ENCODE assay signal across 20 cellular contexts in genomic region chr11:96330511-96330859, GRCh38. TPM values are rescaled to one million over a fixed set of nuclear protein-coding genes. Genes with fewer than 3 reads are reported as not detected.
DNase-seq lines count a peak whose midpoint lies in the region; ATAC-seq and TF ChIP-seq lines count a peak whose summit lies in the region.
"Had no signal": no experiment of that assay in that cellular context is flagged by ENCODE, and none has a peak within 500 bp of the region (broad histone marks: within the 10 kb centered on the region; RNA-seq: fewer than 3 reads in every experiment).

No MANE protein-coding gene starts in this region.

- POLR2A ChIA-PET in activated CD4-positive, alpha-beta memory T cell treated with anti-CD3 and anti-CD28 coated beads, Interleukin-2, amount 10 ng/mL, durations not matched to agents 7 days and 5 days (lab: Charles Lee) = interaction anchor here (0.8 to 4.1 kb wide), 4 partner anchors 11 to 142 kb away, joined by 3 to 38 read pairs (median 4); partner anchors contain the start of gene MAML2

- no peak overlapping the region for H3K27ac Mint-ChIP-seq in activated T-cell treated with anti-CD3 and anti-CD28 coated beads, Interleukin-2, amount 50 U/mL, for 72 hours
- H3K27ac Mint-ChIP-seq in activated CD4-positive, alpha-beta memory T cell treated with anti-CD3 and anti-CD28 coated beads, Interleukin-2, amount 10 ng/mL, durations not matched to agents 7 days and 5 days = peak overlapping the region; percentile 42
- peak overlapping the region; percentile 51 for H3K27ac Mint-ChIP-seq in stimulated activated effector memory CD8-positive, alpha-beta T cell treated with anti-CD3 and anti-CD28 coated beads, Interleukin-12 subunit alpha, Interleukin-12 subunit beta, amount 100 ng/mL, for 72 hours
- H3K27ac Mint-ChIP-seq in H9 = no peak overlapping the region
- H3K27ac Mint-ChIP-seq: activated B cell treated with CpG ODN at 0.5 μM for 24 hours had no signal

- ATAC-seq in activated T-cell treated with anti-CD3 and anti-CD28 coated beads, Interleukin-2, amount 50 U/mL, for 72 hours (replicated peaks in 1 of 2) = no peak
- ATAC-seq in stimulated activated effector memory CD8-positive, alpha-beta T cell treated with anti-CD3 and anti-CD28 coated beads, Interleukin-12 subunit alpha, Interleukin-12 subunit beta, amount 100 ng/mL, for 72 hours = no peak
- ATAC-seq: A549 had no signal

- H2BK20ac ChIP-seq in H9 (ENCODE audit: low read depth, low read length, poor library complexity, severe bottlenecking) = no peak overlapping the region

- no peak overlapping the region for H2BK5ac ChIP-seq in H9 (ENCODE audit: insufficient read length, low read length)

- peaks cover 55% of the 10 kb centered on the region for H3K4me1 ChIP-seq in hepatocyte (ENCODE audit: insufficient read depth)
- peaks cover 17% of the 10 kb centered on the region for H3K4me1 ChIP-seq in H9 (ENCODE audit: insufficient read depth, low read length)
- H3K4me1 ChIP-seq: prostate gland had no signal

- CTCF ChIA-PET in activated CD4-positive, alpha-beta memory T cell treated with anti-CD3 and anti-CD28 coated beads, Interleukin-2, amount 10 ng/mL, durations not matched to agents 7 days and 5 days (lab: Charles Lee) = interaction anchor here (4.1 kb wide), 1 partner anchor 12 kb away, joined by 33 read pairs; the partner anchor contains the start of gene MAML2

- H3K79me2 ChIP-seq in hepatocyte (peaks cover 94% of the 10 kb centered on the region), H9 (ENCODE audit: insufficient read depth, low read length) (peaks cover 3% of the 10 kb centered on the region; the same call in 1 of the 2 replicates)

- H3K36me3 ChIP-seq in hepatocyte (replicated peaks; ENCODE audit: insufficient read depth, low read depth) = no peaks in the 10 kb centered on the region
- H3K36me3 ChIP-seq: cardiac muscle cell, esophagus muscularis mucosa, prostate gland, thoracic aorta had no signal

- no peak overlapping the region for H3K14ac ChIP-seq in H9 (ENCODE audit: insufficient read depth, low read length)

- no peak overlapping the region for H2BK120ac ChIP-seq in H9 (ENCODE audit: low read depth, low read length, poor library complexity, severe bottlenecking)

- no peak overlapping the region for H4K8ac ChIP-seq in H9 (replicated peaks; ENCODE audit: insufficient read length, low read depth, low read length)

- no peaks in the 10 kb centered on the region for H3K23me2 ChIP-seq in H9 (ENCODE audit: insufficient read length, low read depth, low read length, poor library complexity, severe bottlenecking)

- H2AK5ac ChIP-seq in H9 (ENCODE audit: insufficient read length, low read length) = no peak overlapping the region

- peaks cover 8 to 12% of the 10 kb centered on the region in 2 donors for H3K36me3 Mint-ChIP-seq in activated T-cell treated with anti-CD3 and anti-CD28 coated beads, Interleukin-2, amount 50 U/mL, for 72 hours (ENCODE audit: insufficient read depth in 2 of 2)
- H3K36me3 Mint-ChIP-seq in activated CD4-positive, alpha-beta memory T cell treated with anti-CD3 and anti-CD28 coated beads, Interleukin-2, amount 10 ng/mL, durations not matched to agents 7 days and 5 days (ENCODE audit: low read depth) = peaks cover 39% of the 10 kb centered on the region
- peaks cover 11% of the 10 kb centered on the region for H3K36me3 Mint-ChIP-seq in stimulated activated effector memory CD8-positive, alpha-beta T cell treated with anti-CD3 and anti-CD28 coated beads, Interleukin-12 subunit alpha, Interleukin-12 subunit beta, amount 100 ng/mL, for 72 hours
- no peaks in the 10 kb centered on the region; a peak in 1 of 7 replicates for H3K36me3 Mint-ChIP-seq in H9 (ENCODE audit: insufficient read depth in 1 of 3, low read depth in 3 of 3)

- H3K4me2 ChIP-seq in hepatocyte (no peak overlapping the region), H9 (ENCODE audit: insufficient read depth, insufficient read length, low read length) (no peak overlapping the region)

- no peaks in the 10 kb centered on the region for H3K27me3 Mint-ChIP-seq in activated T-cell treated with anti-CD3 and anti-CD28 coated beads, Interleukin-2, amount 50 U/mL, for 72 hours (ENCODE audit: low read depth)
- H3K27me3 Mint-ChIP-seq in activated CD4-positive, alpha-beta memory T cell treated with anti-CD3 and anti-CD28 coated beads, Interleukin-2, amount 10 ng/mL, durations not matched to agents 7 days and 5 days = no peaks in the 10 kb centered on the region
- H3K27me3 Mint-ChIP-seq in H9 (ENCODE audit: low read depth) = no peaks in the 10 kb centered on the region
- H3K27me3 Mint-ChIP-seq: activated B cell treated with CpG ODN at 0.5 μM for 24 hours had no signal

- H4K20me1 ChIP-seq in hepatocyte (ENCODE audit: insufficient read depth, poor library complexity, severe bottlenecking) (no peaks in the 10 kb centered on the region), H9 (ENCODE audit: control insufficient read depth, insufficient read depth, insufficient read length) (no peaks in the 10 kb centered on the region)

- H3K9me3 ChIP-seq in hepatocyte (ENCODE audit: low read depth) = no peaks in the 10 kb centered on the region
- H3K9me3 ChIP-seq in H9 (ENCODE audit: control insufficient read depth, low read depth, low read length) = no peaks in the 10 kb centered on the region
- H3K9me3 ChIP-seq: A549, esophagus muscularis mucosa, prostate gland, SJSA1, thoracic aorta had no signal

- no peak overlapping the region for H3K9ac ChIP-seq in H9 (ENCODE audit: extremely low read depth, insufficient read length, low read length)

- H3K18ac ChIP-seq in H9 (ENCODE audit: insufficient read length, low read depth, low read length) = no peak overlapping the region

- H3K9me3 Mint-ChIP-seq in activated T-cell treated with anti-CD3 and anti-CD28 coated beads, Interleukin-2, amount 50 U/mL, for 72 hours = no peaks in the 10 kb centered on the region
- H3K9me3 Mint-ChIP-seq in activated CD4-positive, alpha-beta memory T cell treated with anti-CD3 and anti-CD28 coated beads, Interleukin-2, amount 10 ng/mL, durations not matched to agents 7 days and 5 days = no peaks in the 10 kb centered on the region
- H3K9me3 Mint-ChIP-seq in stimulated activated effector memory CD8-positive, alpha-beta T cell treated with anti-CD3 and anti-CD28 coated beads, Interleukin-12 subunit alpha, Interleukin-12 subunit beta, amount 100 ng/mL, for 72 hours = no peaks in the 10 kb centered on the region
- H3K9me3 Mint-ChIP-seq in H9 = no peaks in the 10 kb centered on the region
- H3K9me3 Mint-ChIP-seq: activated B cell treated with CpG ODN at 0.5 μM for 24 hours had no signal

- no peak overlapping the region for H3T11ph ChIP-seq in H9 (ENCODE audit: low read length)

- peaks cover 92% of the 10 kb centered on the region for H3K4me1 Mint-ChIP-seq in activated T-cell treated with anti-CD3 and anti-CD28 coated beads, Interleukin-2, amount 50 U/mL, for 72 hours (ENCODE audit: low read depth)
- peaks cover 58% of the 10 kb centered on the region for H3K4me1 Mint-ChIP-seq in activated CD4-positive, alpha-beta memory T cell treated with anti-CD3 and anti-CD28 coated beads, Interleukin-2, amount 10 ng/mL, durations not matched to agents 7 days and 5 days
- peaks cover 47% of the 10 kb centered on the region for H3K4me1 Mint-ChIP-seq in stimulated activated effector memory CD8-positive, alpha-beta T cell treated with anti-CD3 and anti-CD28 coated beads, Interleukin-12 subunit alpha, Interleukin-12 subunit beta, amount 100 ng/mL, for 72 hours
- peaks cover 58 to 68% of the 10 kb centered on the region in 2 experiments for H3K4me1 Mint-ChIP-seq in H9

- TF ChIP-seq CTCF in hepatocyte (IDR thresholded peaks at IDR 0.05; ENCODE audit: poor library complexity) (no peak), H9 (conservative IDR thresholded peaks at IDR 0.05) (no peak)

- no peak overlapping the region for H3K23ac ChIP-seq in H9 (ENCODE audit: insufficient read length, low read depth, low read length)

- no peak overlapping the region for H2BK12ac ChIP-seq in H9 (ENCODE audit: insufficient read length, low read depth, low read length)

- H4K91ac ChIP-seq in H9 (ENCODE audit: insufficient read length, low read depth, low read length) = no peak overlapping the region

- no peaks in the 10 kb centered on the region for H3K79me1 ChIP-seq in H9 (ENCODE audit: insufficient read depth, low read depth, low read length, poor library complexity, severe bottlenecking)

- peak overlapping the region; percentile 73 for H3K27ac ChIP-seq in hepatocyte
- no peak overlapping the region for H3K27ac ChIP-seq in H9 (ENCODE audit: insufficient read length, low read depth, low read length)
- H3K27ac ChIP-seq: A549, cardiac muscle cell, esophagus muscularis mucosa, SJSA1 had no signal

- no peak overlapping the region for H3K56ac ChIP-seq in H9 (ENCODE audit: insufficient read length, low read depth, low read length)

- H2BK15ac ChIP-seq in H9 (ENCODE audit: low read depth, low read length) = no peak overlapping the region

- DNase-seq in activated T-cell treated with anti-CD3 and anti-CD28 coated beads, Interleukin-2, amount 50 U/mL, for 72 hours = no peak
- no peak for DNase-seq in activated T-cell treated with anti-CD3 and anti-CD28 coated beads, Interleukin-2, amount 50 U/mL, for 1 hour
- DNase-seq in activated CD4-positive, alpha-beta memory T cell treated with anti-CD3 and anti-CD28 coated beads, Interleukin-2, amount 10 ng/mL, durations not matched to agents 7 days and 5 days = no peak
- no peak for DNase-seq in hepatocyte (ENCODE audit: low spot score)
- DNase-seq in stimulated activated effector memory CD8-positive, alpha-beta T cell treated with anti-CD3 and anti-CD28 coated beads, Interleukin-12 subunit alpha, Interleukin-12 subunit beta, amount 100 ng/mL, for 72 hours (ENCODE audit: low spot score in 2 of 2) = no peak
- DNase-seq in NCI-H1694 treated with DMSO at 0.1 percent for 48 hours (lab: John Stamatoyannopoulos, UW) = no peak
- no peak for DNase-seq in H9
- no peak for DNase-seq in NCI-H1105 (lab: John Stamatoyannopoulos, UW)
- DNase-seq: activated B cell treated with CpG ODN at 0.5 μM for 24 hours; C1 segment of cervical spinal cord; NCI-H1436; NCI-H82; small intestine; stimulated activated CD4-positive, alpha-beta T cell treated with anti-CD3 and anti-CD28 coated beads, Interleukin-4, amount 100 ng/mL, for 4 hours had no signal

- WGBS in hepatocyte (ENCODE audit: low lambda C conversion rate, missing lambda C conversion rate) = 93% methylated on average over 4 of the region's 4 CpGs
- WGBS in H9 (ENCODE audit: extremely low coverage, insufficient read length, low lambda C conversion rate) = no CpG with 5 or more reads among the region's 4 CpGs

- no peak overlapping the region for H3K4ac ChIP-seq in H9 (ENCODE audit: low read depth, low read length)

- H3K9me2 ChIP-seq in hepatocyte (replicated peaks; ENCODE audit: insufficient read depth) = no peaks in the 10 kb centered on the region

- no peaks in the 10 kb centered on the region for H3K27me3 ChIP-seq in hepatocyte
- no peaks in the 10 kb centered on the region for H3K27me3 ChIP-seq in H9 (ENCODE audit: insufficient read depth, low read length)
- H3K27me3 ChIP-seq: cardiac muscle cell, esophagus muscularis mucosa, SJSA1 had no signal

- H3K4me3 ChIP-seq in hepatocyte = no peak overlapping the region
- H3K4me3 ChIP-seq: A549, cardiac muscle cell, esophagus muscularis mucosa, prostate gland, SJSA1, thoracic aorta had no signal

- H3K4me3 Mint-ChIP-seq in activated T-cell treated with anti-CD3 and anti-CD28 coated beads, Interleukin-2, amount 50 U/mL, for 72 hours = peak overlapping the region; percentile 42 to 43
- H3K4me3 Mint-ChIP-seq in activated CD4-positive, alpha-beta memory T cell treated with anti-CD3 and anti-CD28 coated beads, Interleukin-2, amount 10 ng/mL, durations not matched to agents 7 days and 5 days = no peak overlapping the region
- H3K4me3 Mint-ChIP-seq in stimulated activated effector memory CD8-positive, alpha-beta T cell treated with anti-CD3 and anti-CD28 coated beads, Interleukin-12 subunit alpha, Interleukin-12 subunit beta, amount 100 ng/mL, for 72 hours = no peak overlapping the region
- no peak overlapping the region; a peak in 1 of 5 replicates for H3K4me3 Mint-ChIP-seq in H9
- H3K4me3 Mint-ChIP-seq: activated B cell treated with CpG ODN at 0.5 μM for 24 hours had no signal

- no peak overlapping the region for H4K5ac ChIP-seq in H9 (ENCODE audit: insufficient read length, low read depth, low read length)

- no peak overlapping the region for H2AFZ ChIP-seq in hepatocyte
- no peak overlapping the region for H2AFZ ChIP-seq in H9 (ENCODE audit: low read length)

RNA-seq across cellular contexts. Expression of gene MAML2, which starts 12.5 kb away (rescaled TPM):
- 10 to 100 TPM; 30.5 to 34.6 TPM for total RNA-seq in activated T-cell treated with anti-CD3 and anti-CD28 coated beads, Interleukin-2, amount 50 U/mL, for 72 hours
- total RNA-seq in activated CD4-positive, alpha-beta memory T cell treated with anti-CD3 and anti-CD28 coated beads, Interleukin-2, amount 10 ng/mL, durations not matched to agents 7 days and 5 days = 10 to 100 TPM; 19.2 to 19.3 TPM
- 14.0 and 15.3 TPM in 2 replicates for total RNA-seq in hepatocyte
- polyA plus RNA-seq in hepatocyte = 4.7 and 5.8 TPM in 2 replicates
- total RNA-seq in H9 (2021) = 2.7 TPM in 2 replicates

RNA-seq across cellular contexts. Expression of gene CCDC82, which starts 59.2 kb away (rescaled TPM):
- total RNA-seq in activated T-cell treated with anti-CD3 and anti-CD28 coated beads, Interleukin-2, amount 50 U/mL, for 72 hours = 10 to 100 TPM; 44.6 to 55.3 TPM
- total RNA-seq in activated CD4-positive, alpha-beta memory T cell treated with anti-CD3 and anti-CD28 coated beads, Interleukin-2, amount 10 ng/mL, durations not matched to agents 7 days and 5 days = 10 to 100 TPM; 31.5 to 32.9 TPM
- total RNA-seq in hepatocyte = 15.4 and 16.3 TPM in 2 replicates
- 12.7 and 15.4 TPM in 2 replicates for polyA plus RNA-seq in hepatocyte
- total RNA-seq in H9 (2021) = 14.7 and 17.4 TPM in 2 replicates

RNA-seq across cellular contexts. Expression of gene JRKL, which starts 59.3 kb away (rescaled TPM):
- total RNA-seq in activated T-cell treated with anti-CD3 and anti-CD28 coated beads, Interleukin-2, amount 50 U/mL, for 72 hours = 10 to 100 TPM; 10.6 to 11.0 TPM
- total RNA-seq in activated CD4-positive, alpha-beta memory T cell treated with anti-CD3 and anti-CD28 coated beads, Interleukin-2, amount 10 ng/mL, durations not matched to agents 7 days and 5 days = 10 to 100 TPM; 11.9 to 12.0 TPM
- total RNA-seq in hepatocyte (8.4 and 9.5 TPM in 2 replicates), H9 (2021) (3.0 and 3.6 TPM in 2 replicates)
- polyA plus RNA-seq in hepatocyte = 5.4 and 5.5 TPM in 2 replicates

Comparison
In these comparisons a context has a peak if more than half of its experiments do, and no peak if none do; other contexts are left out.
1. H3K27ac Mint-ChIP-seq: peak in activated CD4-positive, alpha-beta memory T cell treated with anti-CD3 and anti-CD28 coated beads, Interleukin-2, amount 10 ng/mL, durations not matched to agents 7 days and 5 days (single experiment) and stimulated activated effector memory CD8-positive, alpha-beta T cell treated with anti-CD3 and anti-CD28 coated beads, Interleukin-12 subunit alpha, Interleukin-12 subunit beta, amount 100 ng/mL, for 72 hours (single experiment); none in activated T-cell treated with anti-CD3 and anti-CD28 coated beads, Interleukin-2, amount 50 U/mL, for 72 hours (single experiment) and H9 (0 of 3).
2. H3K4me3 Mint-ChIP-seq: peak in activated T-cell treated with anti-CD3 and anti-CD28 coated beads, Interleukin-2, amount 50 U/mL, for 72 hours (2 of 2); none in activated CD4-positive, alpha-beta memory T cell treated with anti-CD3 and anti-CD28 coated beads, Interleukin-2, amount 10 ng/mL, durations not matched to agents 7 days and 5 days (single experiment), stimulated activated effector memory CD8-positive, alpha-beta T cell treated with anti-CD3 and anti-CD28 coated beads, Interleukin-12 subunit alpha, Interleukin-12 subunit beta, amount 100 ng/mL, for 72 hours (single experiment) and H9 (0 of 2).